8 cellular contexts compared by ENCODE assay signal in genomic region chr11:79708319-79708928, GRCh38.
DNase-seq lines count a peak whose midpoint lies in the region; ATAC-seq and TF ChIP-seq lines count a peak whose summit lies in the region.

No MANE protein-coding gene starts in this region.

- no peaks in the 10 kb centered on the region for H3K9me3 ChIP-seq in upper lobe of right lung

- peak; percentile 39 for TF ChIP-seq CTCF in upper lobe of right lung (IDR thresholded peaks at IDR 0.05)
- TF ChIP-seq CTCF in omental fat pad (IDR thresholded peaks at IDR 0.05), result no peak

- peak; percentile 53 for DNase-seq in AG20443 (ENCODE audit: low spot score)
- DNase-seq in HK-2 (ENCODE audit: unreplicated experiment), result peak; percentile 26
- peak; percentile 44 for DNase-seq in NOMO-1 treated with DMSO at 0.1 percent for 48 hours (lab: John Stamatoyannopoulos, UW; ENCODE audit: unreplicated experiment)
- DNase-seq in upper lobe of right lung, result no peak
- DNase-seq in omental fat pad (ENCODE audit: low spot score), result no peak

- peak; percentile 86 for ATAC-seq in GM18907 (IDR thresholded peaks at IDR 0.05; ENCODE audit: unreplicated experiment)
- peak; percentile 57 for ATAC-seq in esophagus mucosa
- peak; percentile 90 for ATAC-seq in upper lobe of right lung
- ATAC-seq in GM18517 (IDR thresholded peaks at IDR 0.05; ENCODE audit: unreplicated experiment), result no peak
- ATAC-seq in omental fat pad (ENCODE audit: low FRiP score), result no peak

- intact Hi-C loops in upper lobe of right lung (cut with DNase I), result no loop called here

- no peaks in the 10 kb centered on the region for H3K27me3 ChIP-seq in upper lobe of right lung

- no peak overlapping the region for H3K27ac ChIP-seq in upper lobe of right lung

- no peak overlapping the region for H3K4me3 ChIP-seq in upper lobe of right lung

- no peaks in the 10 kb centered on the region for H3K4me1 ChIP-seq in upper lobe of right lung

- H3K36me3 ChIP-seq in upper lobe of right lung, result no peaks in the 10 kb centered on the region

Comparison
In these comparisons a context has a peak if more than half of its experiments do, and no peak if none do; other contexts are left out.
1. DNase-seq: peak in AG20443 (single experiment), HK-2 (single experiment) and NOMO-1 treated with DMSO at 0.1 percent for 48 hours (single experiment); none in upper lobe of right lung (single experiment) and omental fat pad (single experiment).
2. ATAC-seq: peak in GM18907 (single experiment), esophagus mucosa (single experiment) and upper lobe of right lung (single experiment); none in GM18517 (single experiment) and omental fat pad (single experiment).